9 cellular contexts compared by ENCODE assay signal in the genomic region with DNA sequence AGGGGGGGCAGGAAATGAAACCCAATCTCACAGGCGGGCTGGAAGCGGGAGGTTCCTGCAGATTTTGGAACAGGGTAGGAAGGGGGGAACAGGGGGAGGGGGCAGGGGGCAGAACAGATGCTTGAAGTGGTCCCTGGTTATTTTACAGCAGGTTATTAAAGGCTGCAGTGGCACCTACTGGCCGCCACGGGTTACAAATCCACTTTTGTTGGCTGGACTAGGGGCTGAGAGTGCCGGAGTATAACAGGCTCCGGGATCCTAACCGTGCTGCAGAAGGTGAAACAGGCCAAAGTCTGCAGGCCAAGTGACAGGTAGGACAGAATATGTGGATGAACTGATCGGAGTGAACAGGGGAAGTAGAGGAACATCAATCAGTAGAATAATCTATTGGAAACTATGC. TPM values are rescaled to one million over a fixed set of nuclear protein-coding genes. Genes with fewer than 3 reads are reported as not detected.
DNase-seq lines count a peak whose midpoint lies in the region; ATAC-seq and TF ChIP-seq lines count a peak whose summit lies in the region.
"Had no signal": no experiment of that assay in that cellular context is flagged by ENCODE, and none has a peak within 500 bp of the region (broad histone marks: within the 10 kb centered on the region; RNA-seq: fewer than 3 reads in every experiment).

No MANE protein-coding gene starts in this region.

- no peaks in the 10 kb centered on the region for H3K36me3 Mint-ChIP-seq in Caco-2 (ENCODE audit: insufficient read depth, unreplicated experiment)

- H3K9me3 Mint-ChIP-seq in Caco-2 (ENCODE audit: unreplicated experiment), result no peaks in the 10 kb centered on the region

- TF ChIP-seq CTCF in Caco-2 (IDR thresholded peaks at IDR 0.05; ENCODE audit: insufficient read depth in 1 of 2, low read depth in 1 of 2, low read length in 1 of 2, severe bottlenecking in 1 of 2, unreplicated experiment in 1 of 2) (peak; percentile 79 to 85), mucosa of descending colon (IDR thresholded peaks at IDR 0.05) (no peak)

- H3K4me1 Mint-ChIP-seq in Caco-2 (ENCODE audit: low read depth, unreplicated experiment), result peaks cover 5% of the 10 kb centered on the region

- peaks cover 16% of the 10 kb centered on the region for H3K27me3 ChIP-seq in Caco-2 (replicated peaks; ENCODE audit: control insufficient read depth, insufficient read depth, low read length)

- BruUV-seq in Caco-2 (replicated peaks; lab: Mats Ljungman, UMichigan), result no TSS peak

- POLR2A ChIA-PET in Caco-2 (lab: Charles Lee), result no interaction called here

- no peak overlapping the region for H3K27ac Mint-ChIP-seq in Caco-2 (ENCODE audit: unreplicated experiment)

- H3K4me3 ChIP-seq in Caco-2 (ENCODE audit: low read depth, low read length), result no peak overlapping the region
- no peak overlapping the region for H3K4me3 ChIP-seq in mucosa of descending colon

- H3K9me3 ChIP-seq in Caco-2 (no peaks in the 10 kb centered on the region), mucosa of descending colon (no peaks in the 10 kb centered on the region)

- peak; percentile 43 for ATAC-seq in mucosa of descending colon

- H3K4me3 Mint-ChIP-seq in Caco-2 (ENCODE audit: unreplicated experiment), result no peak overlapping the region

- intact Hi-C loops in Caco-2 (cut with micrococcal nuclease; ENCODE audit: unreplicated experiment) (loop anchor here (1.0 kb wide), 4 partner anchors 104 to 465 kb away; no protein-coding TSS in a partner anchor), mucosa of descending colon (cut with DNase I, micrococcal nuclease) (no loop called here)

- H3K4me1 ChIP-seq in Caco-2 (peaks cover 21% of the 10 kb centered on the region), mucosa of descending colon (ENCODE audit: low read depth) (peaks cover 17% of the 10 kb centered on the region)

- DNase-seq in Caco-2 (peak; percentile 58 to 59), GM19240 (ENCODE audit: insufficient read length, low spot score) (peak; percentile 40), NCI-H146 (lab: John Stamatoyannopoulos, UW) (peak; percentile 54), cerebellar cortex (ENCODE audit: low spot score) (peak; percentile 40), mucosa of descending colon (peak in 2 of 3 donors; percentile 34 to 39), NCI-H2081 treated with DMSO at 0.1 percent for 48 hours (lab: John Stamatoyannopoulos, UW) (no peak), NCI-H1930 (lab: John Stamatoyannopoulos, UW) (no peak)
- no peak for DNase-seq in stimulated activated naive CD4-positive, alpha-beta T cell (lab: John Stamatoyannopoulos, UW)

- no peaks in the 10 kb centered on the region for H3K36me3 ChIP-seq in Caco-2 (ENCODE audit: control insufficient read depth, insufficient read depth, low read length)
- H3K36me3 ChIP-seq in mucosa of descending colon (ENCODE audit: low read depth), result no peaks in the 10 kb centered on the region

- CTCF ChIA-PET in Caco-2 (lab: Charles Lee), result interaction anchor here (0.5 to 2.9 kb wide), 13 partner anchors 9 to 752 kb away, joined by 3 to 37 read pairs (median 5); no protein-coding TSS in a partner anchor

- peaks cover 35% of the 10 kb centered on the region for H3K27me3 Mint-ChIP-seq in Caco-2 (ENCODE audit: insufficient read depth, unreplicated experiment)

RNA-seq across cellular contexts. Expression of gene ROBO3, which starts 2.5 kb away (rescaled TPM):
- total RNA-seq in Caco-2 (2022), result 5.7 and 6.2 TPM in 2 replicates
- total RNA-seq in mucosa of descending colon, result 10 to 100 TPM in 1 of 3 donors, 1 to 10 TPM in 2; 4.0 to 10.3 (median 8.5) TPM

RNA-seq across cellular contexts. Expression of gene ROBO4, which starts 30.0 kb away (rescaled TPM):
- not detected in 2 replicates for total RNA-seq in Caco-2 (2022)
- total RNA-seq in mucosa of descending colon, result 1 to 10 TPM; 4.8 to 8.4 (median 7.9) TPM

RNA-seq across cellular contexts. Expression of gene HEPN1, which starts 51.4 kb away (rescaled TPM):
- total RNA-seq in Caco-2 (2022), result not detected in 2 replicates
- total RNA-seq in mucosa of descending colon, result not detected
- total RNA-seq: temporal lobe had no signal

Comparison
In these comparisons a context has a peak if more than half of its experiments do, and no peak if none do; other contexts are left out.
1. DNase-seq: peak in Caco-2 (2 of 2), GM19240 (single experiment), NCI-H146 (single experiment), cerebellar cortex (single experiment) and mucosa of descending colon (2 of 3); none in NCI-H2081 treated with DMSO at 0.1 percent for 48 hours (single experiment), NCI-H1930 (0 of 2) and stimulated activated naive CD4-positive, alpha-beta T cell (0 of 6).